10 cellular contexts compared by ENCODE assay signal in the genomic region with DNA sequence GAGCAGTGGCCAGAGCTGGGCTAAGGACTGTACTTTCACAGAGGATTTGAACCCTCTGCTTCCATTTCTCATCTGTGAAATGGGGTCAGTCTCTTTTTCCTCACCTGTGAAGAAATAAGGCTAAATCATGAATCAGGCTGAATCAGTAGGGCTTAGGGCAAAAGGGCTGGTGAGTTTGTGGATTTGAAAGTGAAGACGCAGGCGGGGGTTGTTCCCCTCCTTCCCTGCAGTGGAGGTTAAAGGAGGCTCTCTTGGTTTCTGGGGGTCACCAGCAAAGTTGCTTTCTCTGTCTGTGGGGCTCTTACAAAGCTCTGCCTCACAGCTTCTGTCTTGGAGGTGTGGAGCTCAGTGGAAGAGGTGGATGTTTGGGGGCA. TPM values are rescaled to one million over a fixed set of nuclear protein-coding genes. Genes with fewer than 3 reads are reported as not detected.
A peak's percentile ranks its signal among the peaks of the same experiment; 100 is the strongest.
DNase-seq lines count a peak whose midpoint lies in the region; ATAC-seq and TF ChIP-seq lines count a peak whose summit lies in the region.
"Had no signal": no experiment of that assay in that cellular context is flagged by ENCODE, and none has a peak within 500 bp of the region (broad histone marks: within the 10 kb centered on the region; RNA-seq: fewer than 3 reads in every experiment).

No MANE protein-coding gene starts in this region.

- H3K27me3 ChIP-seq in colonic mucosa: no peaks in the 10 kb centered on the region
- H3K27me3 ChIP-seq in muscle layer of colon (ENCODE audit: control insufficient read depth in 1 of 2, insufficient read depth in 2 of 2, low read length in 2 of 2): no peaks in the 10 kb centered on the region

- H3K27me3 Mint-ChIP-seq in IgD-negative memory B cell (no peaks in the 10 kb centered on the region), type B pancreatic cell (no peaks in the 10 kb centered on the region)

- no peak for ATAC-seq in GM18520 (IDR thresholded peaks at IDR 0.05; ENCODE audit: unreplicated experiment)

- H3K36me3 Mint-ChIP-seq in IgD-negative memory B cell (no peaks in the 10 kb centered on the region), type B pancreatic cell (peaks cover 9% of the 10 kb centered on the region)
- H3K36me3 Mint-ChIP-seq: activated naive CD8-positive, alpha-beta T cell had no signal

- H3K9me3 Mint-ChIP-seq in IgD-negative memory B cell: no peaks in the 10 kb centered on the region
- no peaks in the 10 kb centered on the region for H3K9me3 Mint-ChIP-seq in type B pancreatic cell

- peak overlapping the region in 3 of 4 donors; percentile 70 to 89 (median 74) for H3K4me3 Mint-ChIP-seq in IgD-negative memory B cell
- peak overlapping the region; percentile 53 for H3K4me3 Mint-ChIP-seq in type B pancreatic cell
- H3K4me3 Mint-ChIP-seq: activated naive CD8-positive, alpha-beta T cell had no signal

- H3K36me3 ChIP-seq in colonic mucosa (no peaks in the 10 kb centered on the region), muscle layer of colon (ENCODE audit: insufficient read depth, low read length) (no peaks in the 10 kb centered on the region)

- H3K27ac Mint-ChIP-seq in IgD-negative memory B cell: peak overlapping the region; percentile 9 to 90 (median 79)
- H3K27ac Mint-ChIP-seq in type B pancreatic cell: peak overlapping the region; percentile 50
- H3K27ac Mint-ChIP-seq: activated naive CD8-positive, alpha-beta T cell had no signal

- DNase-seq in colonic mucosa (no peak), type B pancreatic cell (ENCODE audit: extremely low spot score, unreplicated experiment) (no peak), foreskin melanocyte (no peak), NCI-H1930 (lab: John Stamatoyannopoulos, UW) (no peak)
- DNase-seq: activated CD4-positive, alpha-beta T cell treated with anti-CD3 and anti-CD28 coated beads, Interleukin-2, amount 50 U/mL, for 1 hour; NCI-H2171 treated with DMSO at 0.1 percent for 48 hours had no signal

- intact Hi-C loops in colonic mucosa (cut with DNase I): no loop called here

- peaks cover 22% of the 10 kb centered on the region for H3K4me1 ChIP-seq in colonic mucosa
- H3K4me1 ChIP-seq in muscle layer of colon (ENCODE audit: insufficient read depth, low read length): peaks cover 62% of the 10 kb centered on the region

- peaks cover 42 to 46% (median 42%) of the 10 kb centered on the region in 3 donors for H3K4me1 Mint-ChIP-seq in IgD-negative memory B cell
- H3K4me1 Mint-ChIP-seq in type B pancreatic cell (ENCODE audit: unreplicated experiment): peaks cover 64% of the 10 kb centered on the region

- H3K27ac ChIP-seq in colonic mucosa: peak overlapping the region; percentile 89
- peak overlapping the region; percentile 47 for H3K27ac ChIP-seq in muscle layer of colon (ENCODE audit: low read depth, low read length)

- no peak overlapping the region for H3K4me3 ChIP-seq in colonic mucosa
- H3K4me3 ChIP-seq in muscle layer of colon (ENCODE audit: low read depth in 1 of 2, low read length in 2 of 2): no peak overlapping the region

- TF ChIP-seq CTCF in colonic mucosa (IDR thresholded peaks at IDR 0.05) (no peak), type B pancreatic cell (conservative IDR thresholded peaks at IDR 0.05) (no peak)

- H3K9me3 ChIP-seq in colonic mucosa: no peaks in the 10 kb centered on the region
- no peaks in the 10 kb centered on the region for H3K9me3 ChIP-seq in muscle layer of colon (ENCODE audit: low read length)

- H3K9ac ChIP-seq in colonic mucosa (ENCODE audit: low read depth in 2 of 2, low read length in 2 of 2): peak overlapping the region in 1 of 2 donors; percentile 52
- H3K9ac ChIP-seq in muscle layer of colon (ENCODE audit: low read length): no peak overlapping the region

RNA-seq across cellular contexts. Expression of gene NDST1, which starts 17.6 kb away (rescaled TPM):
- 3.1 TPM for polyA plus RNA-seq in IgD-negative memory B cell
- 10 to 100 TPM; 37.4 to 51.3 TPM for total RNA-seq in colonic mucosa
- total RNA-seq in type B pancreatic cell (ENCODE audit: low replicate concordance): 96.5 and 101 TPM in 2 replicates

RNA-seq across cellular contexts. Expression of gene RPS14, which starts 40.7 kb away (rescaled TPM):
- polyA plus RNA-seq in IgD-negative memory B cell: 7,694 TPM
- total RNA-seq in colonic mucosa (1,000 to 10,000 TPM; 1,643 to 1,700 TPM), type B pancreatic cell (ENCODE audit: low replicate concordance) (2,469 and 2,543 TPM in 2 replicates)
